8 cellular contexts compared by ENCODE assay signal in the genomic region with DNA sequence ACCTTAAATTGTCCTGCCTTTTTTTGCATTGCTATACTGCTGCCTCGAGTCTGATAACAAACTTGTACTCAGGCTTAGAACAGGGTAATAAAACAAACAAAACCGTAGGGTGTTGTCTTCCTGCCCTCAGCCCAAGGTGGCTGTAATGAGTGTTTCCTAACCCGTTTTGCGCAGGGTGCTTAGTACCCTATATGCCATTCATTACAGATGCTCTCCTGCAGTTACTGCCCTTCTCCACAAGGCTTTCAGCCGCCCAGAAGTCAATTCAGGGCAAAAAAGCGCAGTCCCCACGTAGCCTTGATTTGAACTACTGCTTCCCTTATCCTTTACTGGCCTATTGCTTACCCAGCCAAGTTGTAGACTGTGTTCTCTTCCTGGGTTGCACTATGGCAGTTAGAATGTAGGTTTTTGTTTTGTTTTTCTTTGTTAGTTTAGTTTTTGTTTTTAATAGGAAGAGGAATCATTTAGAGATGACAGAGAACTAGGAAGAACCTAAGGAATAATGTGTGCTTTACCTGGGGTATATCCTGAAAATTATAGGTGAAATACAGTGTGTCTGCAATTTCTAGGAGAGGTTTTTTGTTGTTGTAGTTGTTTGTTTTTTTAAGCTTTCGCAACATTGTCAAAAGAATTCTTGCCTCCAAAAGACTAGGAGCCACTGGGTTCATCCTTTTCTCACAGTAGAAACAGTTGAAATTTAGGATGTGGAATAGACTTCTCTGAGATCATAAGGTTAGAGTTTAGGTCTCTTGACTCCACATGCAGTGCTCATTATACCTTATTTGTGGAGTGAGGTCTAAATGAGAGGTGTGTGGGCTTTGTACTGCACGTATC. TPM values are rescaled to one million over a fixed set of nuclear protein-coding genes. Genes with fewer than 3 reads are reported as not detected.
A peak's percentile ranks its signal among the peaks of the same experiment; 100 is the strongest.
DNase-seq lines count a peak whose midpoint lies in the region; ATAC-seq and TF ChIP-seq lines count a peak whose summit lies in the region.

No MANE protein-coding gene starts in this region.

- no peak overlapping the region for H2AFZ ChIP-seq in GM23338
- H2AFZ ChIP-seq in Karpas-422 (ENCODE audit: low read length), result no peak overlapping the region

- peak; percentile 23 to 58 for TF ChIP-seq CTCF in GM23338 (conservative IDR thresholded peaks at IDR 0.05; ENCODE audit: low read depth in 2 of 2)
- TF ChIP-seq CTCF in astrocyte of the cerebellum (IDR thresholded peaks at IDR 0.05; ENCODE audit: low read depth, low read length, missing control alignments), result peak; percentile 79

- H3K27ac Mint-ChIP-seq in GM23338, result peak overlapping the region; percentile 65; the same call in 1 of the 2 replicates

- H3K36me3 Mint-ChIP-seq in GM23338 (ENCODE audit: low read depth), result peaks cover 16% of the 10 kb centered on the region

- no peaks in the 10 kb centered on the region for H3K9me3 ChIP-seq in Karpas-422 (ENCODE audit: low read length)

- peaks cover 12% of the 10 kb centered on the region; the same call in 1 of the 2 replicates for H3F3A ChIP-seq in GM23338 (replicated peaks; ENCODE audit: low read depth)

- H3K9me3 Mint-ChIP-seq in GM23338, result no peaks in the 10 kb centered on the region

- no peaks in the 10 kb centered on the region for H3K27me3 ChIP-seq in GM23338 (ENCODE audit: insufficient read depth)
- H3K27me3 ChIP-seq in Karpas-422 (ENCODE audit: low read length), result no peaks in the 10 kb centered on the region

- H3K4me3 ChIP-seq in GM23338 (peak overlapping the region; percentile 96), Karpas-422 (ENCODE audit: low read length) (peak overlapping the region; percentile 83), astrocyte of the cerebellum (ENCODE audit: low read depth, low read length) (peak overlapping the region; percentile 88), iPS-11a (ENCODE audit: low read depth, low read length) (peak overlapping the region; percentile 84)

- ATAC-seq in GM23338, result peak; percentile 51

- peak overlapping the region; percentile 96 for H3K9ac ChIP-seq in Karpas-422 (ENCODE audit: low read length)

- H3K4me3 Mint-ChIP-seq in GM23338, result peak overlapping the region; percentile 91

- H3K79me2 ChIP-seq in GM23338 (replicated peaks; ENCODE audit: insufficient read depth) (peaks cover 57% of the 10 kb centered on the region), Karpas-422 (ENCODE audit: low read length) (peaks cover 61% of the 10 kb centered on the region)

- H3K27ac ChIP-seq in GM23338 (ENCODE audit: low read depth), result no peak overlapping the region
- 0 out of 2 replicates have a peak overlapping the region, but pooled peaks have one; percentile 59 for H3K27ac ChIP-seq in Karpas-422 (ENCODE audit: low read length)

- in situ Hi-C loops in astrocyte of the cerebellum (cut with HindIII; ENCODE audit: low sequenced_read_pairs), result loop anchor here (10.0 kb wide), 1 partner anchor 57 kb away; the partner anchor contains the start of gene PDE6A

- peaks cover 20% of the 10 kb centered on the region for H3K4me1 Mint-ChIP-seq in GM23338

- DNase-seq in GM04504 (ENCODE audit: low read depth) (peak; percentile 45), GM23338 (ENCODE audit: low spot score) (peak; percentile 78), Karpas-422 (peak; percentile 88), T-helper 1 cell (peak; percentile 24 to 87 (median 37)), astrocyte of the cerebellum (ENCODE audit: low read depth) (peak; percentile 41), smooth muscle cell of the brain vasculature (ENCODE audit: low read depth, low spot score) (peak; percentile 24), NCI-H1930 (lab: John Stamatoyannopoulos, UW) (no peak)

- H3K36me3 ChIP-seq in GM23338 (ENCODE audit: insufficient read depth) (peaks cover 8% of the 10 kb centered on the region; the same call in 1 of the 2 replicates), Karpas-422 (ENCODE audit: insufficient read depth, low read length) (peaks cover 16% of the 10 kb centered on the region; the same call in 1 of the 2 replicates)

- peaks cover 5% of the 10 kb centered on the region for H3K27me3 Mint-ChIP-seq in GM23338 (ENCODE audit: insufficient read depth, low read depth, poor library complexity)

- H3K4me1 ChIP-seq in GM23338 (ENCODE audit: insufficient read depth) (peaks cover 6% of the 10 kb centered on the region), Karpas-422 (ENCODE audit: low read length) (peaks cover 24% of the 10 kb centered on the region)

- H3K4me2 ChIP-seq in GM23338 (peak overlapping the region; percentile 86), Karpas-422 (ENCODE audit: low read depth, low read length, poor library complexity, severe bottlenecking) (peak overlapping the region; percentile 93)

- no peaks in the 10 kb centered on the region for H3K9me2 ChIP-seq in GM23338 (ENCODE audit: insufficient read depth)
- H3K9me2 ChIP-seq in Karpas-422 (replicated peaks; ENCODE audit: insufficient read depth, low read length), result no peaks in the 10 kb centered on the region

- H4K20me1 ChIP-seq in GM23338 (replicated peaks; ENCODE audit: insufficient read depth) (peaks cover 26% of the 10 kb centered on the region), Karpas-422 (ENCODE audit: insufficient read depth, low read depth, low read length) (peaks cover 27% of the 10 kb centered on the region)

TF ChIP-seq in GM23338, 12 proteins besides CTCF, POLR2A, EP300 and RAD21 (continues in another document):
- TF ChIP-seq ZNF114 (CRISPR knock-in tag; IDR thresholded peaks at IDR 0.05), result no peak
- TF ChIP-seq, protein P1, sequence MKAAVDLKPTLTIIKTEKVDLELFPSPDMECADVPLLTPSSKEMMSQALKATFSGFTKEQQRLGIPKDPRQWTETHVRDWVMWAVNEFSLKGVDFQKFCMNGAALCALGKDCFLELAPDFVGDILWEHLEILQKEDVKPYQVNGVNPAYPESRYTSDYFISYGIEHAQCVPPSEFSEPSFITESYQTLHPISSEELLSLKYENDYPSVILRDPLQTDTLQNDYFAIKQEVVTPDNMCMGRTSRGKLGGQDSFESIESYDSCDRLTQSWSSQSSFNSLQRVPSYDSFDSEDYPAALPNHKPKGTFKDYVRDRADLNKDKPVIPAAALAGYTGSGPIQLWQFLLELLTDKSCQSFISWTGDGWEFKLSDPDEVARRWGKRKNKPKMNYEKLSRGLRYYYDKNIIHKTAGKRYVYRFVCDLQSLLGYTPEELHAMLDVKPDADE (IDR thresholded peaks at IDR 0.05), result no peak
- TF ChIP-seq JUNB (IDR thresholded peaks at IDR 0.05; ENCODE audit: unreplicated experiment), result no peak
- TF ChIP-seq POLR2AphosphoS5 (IDR thresholded peaks at IDR 0.05; ENCODE audit: low read depth), result no peak
- no peak for TF ChIP-seq NANOG (IDR thresholded peaks at IDR 0.05; ENCODE audit: borderline replicate concordance)
- no peak for TF ChIP-seq STAT1 (IDR thresholded peaks at IDR 0.05; ENCODE audit: unreplicated experiment)
- TF ChIP-seq REST (IDR thresholded peaks at IDR 0.05; ENCODE audit: unreplicated experiment), result no peak

RNA-seq across cellular contexts. Expression of gene HMGXB3, which starts 1.3 kb away (rescaled TPM):
- total RNA-seq in GM23338 (2014; rRNA removed; shearing (Covaris generic)), result 27.0 and 37.9 TPM in 2 replicates
- 9.4 and 10.6 TPM in 2 replicates for polyA plus RNA-seq in GM23338 (2016; fragmentation: Nextera tagmentation; extraction: Ambion mirVana)
- total RNA-seq in Karpas-422 (2014; rRNA removed; shearing (Covaris generic); ENCODE audit: low replicate concordance), result 25.0 and 36.7 TPM in 2 replicates

RNA-seq across cellular contexts. Expression of gene TIGD6, which starts 1.4 kb away (rescaled TPM):
- 1.7 and 2.1 TPM in 2 replicates for total RNA-seq in GM23338 (2014; rRNA removed; shearing (Covaris generic))
- 1.4 and 2.1 TPM in 2 replicates for polyA plus RNA-seq in GM23338 (2016; fragmentation: Nextera tagmentation; extraction: Ambion mirVana)
- total RNA-seq in Karpas-422 (2014; rRNA removed; shearing (Covaris generic); ENCODE audit: low replicate concordance), result 3.9 and 4.3 TPM in 2 replicates

RNA-seq across cellular contexts. Expression of gene SLC26A2, which starts 41.3 kb away (rescaled TPM):
- 11.3 and 11.5 TPM in 2 replicates for total RNA-seq in GM23338 (2014; rRNA removed; shearing (Covaris generic))
- 3.4 and 3.5 TPM in 2 replicates for polyA plus RNA-seq in GM23338 (2016; fragmentation: Nextera tagmentation; extraction: Ambion mirVana)
- 3.9 and 5.4 TPM in 2 replicates for total RNA-seq in Karpas-422 (2014; rRNA removed; shearing (Covaris generic); ENCODE audit: low replicate concordance)

RNA-seq across cellular contexts. Expression of gene PDE6A, which starts 57.3 kb away (rescaled TPM):
- not detected in 2 replicates for total RNA-seq in GM23338 (2014; rRNA removed; shearing (Covaris generic))
- polyA plus RNA-seq in GM23338 (2016; fragmentation: Nextera tagmentation; extraction: Ambion mirVana), result 0.08 TPM in 1 of 2 replicates, not detected in the other
- total RNA-seq in Karpas-422 (2014; rRNA removed; shearing (Covaris generic); ENCODE audit: low replicate concordance), result not detected in 2 replicates

Comparison
In these comparisons a context has a peak if more than half of its experiments do, and no peak if none do; other contexts are left out.
1. DNase-seq: peak in GM04504 (single experiment), GM23338 (single experiment), Karpas-422 (single experiment), T-helper 1 cell (5 of 5), astrocyte of the cerebellum (single experiment) and smooth muscle cell of the brain vasculature (single experiment); none in NCI-H1930 (0 of 2).
2. Peak in every context shown above with its lines, with median percentiles within 50 percentile points of each other: H3K4me3 ChIP-seq.